In the genomic region with DNA sequence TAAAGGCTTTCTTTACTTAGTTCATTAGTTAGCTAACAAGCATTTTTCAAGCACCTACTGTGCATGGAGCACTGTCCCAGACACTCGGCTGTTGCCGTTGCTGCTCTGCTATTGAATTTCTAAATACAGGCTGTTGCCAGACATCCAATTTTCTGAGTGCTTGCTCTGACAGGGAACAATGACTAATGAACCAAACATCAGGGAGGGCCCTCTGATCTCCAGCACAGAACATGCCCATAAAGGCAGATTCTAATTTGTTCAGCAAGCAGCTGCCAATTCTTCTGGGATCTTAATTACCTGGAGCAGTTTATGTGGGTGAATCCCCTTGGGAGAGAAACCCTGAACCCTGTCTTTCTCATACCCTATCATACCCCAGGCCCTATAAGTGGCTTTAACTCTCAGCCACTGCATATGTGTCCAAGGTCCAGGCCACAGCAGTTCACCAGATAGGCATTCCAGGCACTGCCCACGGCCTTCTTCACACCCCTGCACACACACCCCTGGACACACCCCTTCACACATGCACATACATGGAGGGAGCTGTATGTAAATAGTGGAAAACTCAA, we compare ENCODE assay signal across 9 cellular contexts. TPM values are rescaled to one million over a fixed set of nuclear protein-coding genes. Genes with fewer than 3 reads are reported as not detected.
DNase-seq lines count a peak whose midpoint lies in the region; ATAC-seq and TF ChIP-seq lines count a peak whose summit lies in the region.
"Had no signal": no experiment of that assay in that cellular context is flagged by ENCODE, and none has a peak within 500 bp of the region (broad histone marks: within the 10 kb centered on the region; RNA-seq: fewer than 3 reads in every experiment).

No MANE protein-coding gene starts in this region.

- TF ChIP-seq CTCF in SK-N-SH (IDR thresholded peaks at IDR 0.05) (no peak), testis (IDR thresholded peaks at IDR 0.05) (no peak)

- H3K27ac ChIP-seq in SK-N-SH (ENCODE audit: low read depth in 2 of 2, low read length in 1 of 2): no peak overlapping the region
- peak overlapping the region; percentile 18 to 56 for H3K27ac ChIP-seq in testis

- no peaks in the 10 kb centered on the region for H3K79me2 ChIP-seq in SK-N-SH (ENCODE audit: insufficient read depth)

- H3K4me1 ChIP-seq in SK-N-SH (ENCODE audit: control insufficient read depth in 1 of 2, insufficient read depth in 2 of 2, low read depth in 1 of 2, low read length in 1 of 2) (peaks cover 0 to under 1% of the 10 kb centered on the region in 2 experiments; a peak in 1 of 4 replicates), testis (peaks cover 16% of the 10 kb centered on the region)

- no peak overlapping the region for H3K9ac ChIP-seq in SK-N-SH

- H4K20me1 ChIP-seq in SK-N-SH (ENCODE audit: insufficient read depth): no peaks in the 10 kb centered on the region

- no peak for ATAC-seq in HG03439 (IDR thresholded peaks at IDR 0.05; ENCODE audit: unreplicated experiment)
- ATAC-seq in GM21528 (IDR thresholded peaks at IDR 0.05; ENCODE audit: low FRiP score, unreplicated experiment): no peak
- ATAC-seq in GM18867 (IDR thresholded peaks at IDR 0.05; ENCODE audit: unreplicated experiment): no peak

- TF ChIP-seq RAD21 in SK-N-SH (IDR thresholded peaks at IDR 0.05; ENCODE audit: low read length): no peak

- DNase-seq in M059J (ENCODE audit: low read depth): peak; percentile 69
- no peak for DNase-seq in SK-N-SH
- DNase-seq in hepatic stellate cell (ENCODE audit: low spot score): peak; percentile 58
- DNase-seq in testis: no peak
- DNase-seq in GDM1 (lab: John Stamatoyannopoulos, UW): no peak

- H3K36me3 ChIP-seq in SK-N-SH (replicated peaks in 1 of 2; ENCODE audit: control insufficient read depth in 1 of 2, insufficient read depth in 2 of 2, low read length in 1 of 2) (no peaks in the 10 kb centered on the region), testis (ENCODE audit: low read depth, missing control alignments) (no peaks in the 10 kb centered on the region)

- no peak for TF ChIP-seq EP300 in SK-N-SH (IDR thresholded peaks at IDR 0.05; ENCODE audit: borderline replicate concordance in 1 of 2, low read depth in 1 of 2, low read length in 1 of 2)

- no peaks in the 10 kb centered on the region for H3K9me2 ChIP-seq in SK-N-SH

- intact Hi-C loops in testis (cut with DNase I; ENCODE audit: low total_unique reads): loop anchor here (10.0 kb wide), 1 partner anchor 73 kb away; no protein-coding TSS in a partner anchor

- CTCF ChIA-PET in SK-N-SH (lab: Yijun Ruan, JAX): no interaction called here

- POLR2A ChIA-PET in SK-N-SH (lab: Yijun Ruan, JAX): no interaction called here

- no peak overlapping the region for H3K4me3 ChIP-seq in SK-N-SH (ENCODE audit: low read depth in 2 of 2, low read length in 1 of 2)
- H3K4me3 ChIP-seq in testis: no peak overlapping the region

- peaks cover 58% of the 10 kb centered on the region for H3K27me3 ChIP-seq in SK-N-SH (ENCODE audit: insufficient read depth)
- H3K27me3 ChIP-seq in testis: no peaks in the 10 kb centered on the region

- H3K4me2 ChIP-seq in SK-N-SH: no peak overlapping the region

- no peaks in the 10 kb centered on the region for H3F3A ChIP-seq in SK-N-SH (replicated peaks; ENCODE audit: insufficient read depth)

- no peak overlapping the region for H2AFZ ChIP-seq in SK-N-SH (ENCODE audit: low read depth)

- 0% methylated on average over 3 of the region's 3 CpGs for WGBS in SK-N-SH (ENCODE audit: low lambda C conversion rate)
- WGBS in testis, 2 donors: 25 to 49% methylated on average over 3 of the region's 3 CpGs

- H3K9me3 ChIP-seq in SK-N-SH (no peaks in the 10 kb centered on the region), testis (no peaks in the 10 kb centered on the region)

- TF ChIP-seq POLR2A in testis (IDR thresholded peaks at IDR 0.05): no peak

TF ChIP-seq in SK-N-SH, 30 proteins besides CTCF, POLR2A, EP300 and RAD21:
- TF ChIP-seq, protein P1, sequence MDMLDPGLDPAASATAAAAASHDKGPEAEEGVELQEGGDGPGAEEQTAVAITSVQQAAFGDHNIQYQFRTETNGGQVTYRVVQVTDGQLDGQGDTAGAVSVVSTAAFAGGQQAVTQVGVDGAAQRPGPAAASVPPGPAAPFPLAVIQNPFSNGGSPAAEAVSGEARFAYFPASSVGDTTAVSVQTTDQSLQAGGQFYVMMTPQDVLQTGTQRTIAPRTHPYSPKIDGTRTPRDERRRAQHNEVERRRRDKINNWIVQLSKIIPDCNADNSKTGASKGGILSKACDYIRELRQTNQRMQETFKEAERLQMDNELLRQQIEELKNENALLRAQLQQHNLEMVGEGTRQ (IDR thresholded peaks at IDR 0.05; ENCODE audit: borderline replicate concordance, low read depth, low read length): no peak
- TF ChIP-seq NFIC (IDR thresholded peaks at IDR 0.05; ENCODE audit: borderline replicate concordance): peak; percentile 16; the same call in 1 of the 2 replicates
- TF ChIP-seq FOSL2 (IDR thresholded peaks at IDR 0.05; ENCODE audit: borderline replicate concordance, low read depth): peak; percentile 17; the same call in 1 of the 2 replicates
- TF ChIP-seq, protein P2, sequence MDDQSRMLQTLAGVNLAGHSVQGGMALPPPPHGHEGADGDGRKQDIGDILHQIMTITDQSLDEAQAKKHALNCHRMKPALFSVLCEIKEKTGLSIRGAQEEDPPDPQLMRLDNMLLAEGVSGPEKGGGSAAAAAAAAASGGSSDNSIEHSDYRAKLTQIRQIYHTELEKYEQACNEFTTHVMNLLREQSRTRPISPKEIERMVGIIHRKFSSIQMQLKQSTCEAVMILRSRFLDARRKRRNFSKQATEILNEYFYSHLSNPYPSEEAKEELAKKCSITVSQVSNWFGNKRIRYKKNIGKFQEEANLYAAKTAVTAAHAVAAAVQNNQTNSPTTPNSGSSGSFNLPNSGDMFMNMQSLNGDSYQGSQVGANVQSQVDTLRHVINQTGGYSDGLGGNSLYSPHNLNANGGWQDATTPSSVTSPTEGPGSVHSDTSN (IDR thresholded peaks at IDR 0.05): peak; percentile 35; the same call in 1 of the 2 replicates
- no peak for TF ChIP-seq TAF1 (IDR thresholded peaks at IDR 0.05; ENCODE audit: borderline replicate concordance, low read depth, low read length)
- TF ChIP-seq RCOR1 (IDR thresholded peaks at IDR 0.05; ENCODE audit: low read length): no peak
- TF ChIP-seq, protein P3, sequence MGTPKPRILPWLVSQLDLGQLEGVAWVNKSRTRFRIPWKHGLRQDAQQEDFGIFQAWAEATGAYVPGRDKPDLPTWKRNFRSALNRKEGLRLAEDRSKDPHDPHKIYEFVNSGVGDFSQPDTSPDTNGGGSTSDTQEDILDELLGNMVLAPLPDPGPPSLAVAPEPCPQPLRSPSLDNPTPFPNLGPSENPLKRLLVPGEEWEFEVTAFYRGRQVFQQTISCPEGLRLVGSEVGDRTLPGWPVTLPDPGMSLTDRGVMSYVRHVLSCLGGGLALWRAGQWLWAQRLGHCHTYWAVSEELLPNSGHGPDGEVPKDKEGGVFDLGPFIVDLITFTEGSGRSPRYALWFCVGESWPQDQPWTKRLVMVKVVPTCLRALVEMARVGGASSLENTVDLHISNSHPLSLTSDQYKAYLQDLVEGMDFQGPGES (IDR thresholded peaks at IDR 0.05; ENCODE audit: low read depth, low read length): no peak

RNA-seq across cellular contexts. Expression of a gene that starts 27.9 kb away (rescaled TPM):
- total RNA-seq in M059J (2014; rRNA removed; shearing (Covaris generic)): 36.8 and 44.6 TPM in 2 replicates
- polyA plus RNA-seq in SK-N-SH (2012; rRNA removed) (9.2 and 10.4 TPM in 2 replicates), testis (ENCODE audit: insufficient read depth, low read depth, low replicate concordance) (65.5 TPM)
- polyA plus RNA-seq in SK-N-SH (2012; cell fraction: cytosol; rRNA removed): 8.4 and 9.8 TPM in 2 replicates
- polyA plus RNA-seq in SK-N-SH (2012; cell fraction: nucleus; rRNA removed): 14.6 and 18.5 TPM in 2 replicates
- 100 to 1,000 TPM in 1 of 2 donors, 10 to 100 TPM in 1; 98.4 to 123 TPM for total RNA-seq in testis

RNA-seq across cellular contexts. Expression of a gene that starts 29.9 kb away (rescaled TPM):
- not detected in 2 replicates for total RNA-seq in M059J (2014; rRNA removed; shearing (Covaris generic))
- polyA plus RNA-seq in SK-N-SH (2012; rRNA removed): not detected in 2 replicates
- not detected in 2 replicates for polyA plus RNA-seq in SK-N-SH (2012; cell fraction: cytosol; rRNA removed)
- not detected in 2 replicates for polyA plus RNA-seq in SK-N-SH (2012; cell fraction: nucleus; rRNA removed)
- total RNA-seq in testis: not detected
- 4.5 TPM for polyA plus RNA-seq in testis (ENCODE audit: insufficient read depth, low read depth, low replicate concordance)
- total RNA-seq: activated CD8-positive, alpha-beta memory T cell treated with anti-CD3 and anti-CD28 coated beads for 36 hours had no signal

Comparison
In these comparisons a context has a peak if more than half of its experiments do, and no peak if none do; other contexts are left out.
1. DNase-seq: peak in M059J (single experiment) and hepatic stellate cell (single experiment); none in SK-N-SH (single experiment), testis (single experiment) and GDM1 (single experiment).
2. H3K27ac ChIP-seq: peak in testis (2 of 2); none in SK-N-SH (0 of 2).